12 cellular contexts compared by ENCODE assay signal in genomic region chr5:91183743-91184142, GRCh38.
DNase-seq lines count a peak whose midpoint lies in the region; ATAC-seq and TF ChIP-seq lines count a peak whose summit lies in the region.
"Had no signal": no experiment of that assay in that cellular context is flagged by ENCODE, and none has a peak within 500 bp of the region (broad histone marks: within the 10 kb centered on the region; RNA-seq: fewer than 3 reads in every experiment).

No MANE protein-coding gene starts in this region.

- peak overlapping the region; percentile 10 for H3K27ac ChIP-seq in A673 (ENCODE audit: low read depth, low read length, poor library complexity, severe bottlenecking)
- H3K27ac ChIP-seq in HCT116 (ENCODE audit: low read depth, low read length), result no peak overlapping the region
- H3K27ac ChIP-seq in colonic mucosa, result peak overlapping the region; percentile 58
- no peak overlapping the region for H3K27ac ChIP-seq in mesenchymal stem cell (ENCODE audit: low read length, poor library complexity, severe bottlenecking)
- H3K27ac ChIP-seq: cardiac muscle cell had no signal

- no peaks in the 10 kb centered on the region for H4K20me1 ChIP-seq in HCT116 (ENCODE audit: insufficient read depth)

- ATAC-seq in HCT116, result no peak
- ATAC-seq in HG02759 (IDR thresholded peaks at IDR 0.05; ENCODE audit: unreplicated experiment), result no peak

- H2AFZ ChIP-seq in HCT116 (ENCODE audit: low read depth, low read length, poor library complexity, severe bottlenecking) (peak overlapping the region; percentile 15), mesenchymal stem cell (ENCODE audit: low read depth, low read length) (no peak overlapping the region)

- no peaks in the 10 kb centered on the region for H3K36me3 Mint-ChIP-seq in HFFc6 (ENCODE audit: low read depth)

- no peak overlapping the region for H3K14ac ChIP-seq in mesenchymal stem cell (ENCODE audit: low read length in 2 of 2)

- no peaks in the 10 kb centered on the region for H3K79me1 ChIP-seq in mesenchymal stem cell (replicated peaks; ENCODE audit: low read length, poor library complexity, severe bottlenecking)

- WGBS in mesenchymal stem cell, result 67% methylated on average over 3 of the region's 4 CpGs

- H2BK120ac ChIP-seq in mesenchymal stem cell (ENCODE audit: low read depth, low read length), result no peak overlapping the region

- peak overlapping the region; percentile 54 for H4K8ac ChIP-seq in mesenchymal stem cell (ENCODE audit: low read length)

- no peak overlapping the region for H2BK5ac ChIP-seq in mesenchymal stem cell (ENCODE audit: low read depth, low read length, poor library complexity, severe bottlenecking)

- H3K27ac Mint-ChIP-seq in HFFc6, result no peak overlapping the region

- no peaks in the 10 kb centered on the region for H3K79me2 ChIP-seq in HCT116 (ENCODE audit: insufficient read depth, low read length)

- CTCF ChIA-PET in A673 (lab: Charles Lee), result no interaction called here
- CTCF ChIA-PET in HCT116 (lab: Charles Lee), result no interaction called here

- H3K4me3 ChIP-seq in A673 (ENCODE audit: low read depth, low read length, poor library complexity, severe bottlenecking) (no peak overlapping the region), HCT116 (replicated peaks in 1 of 2; ENCODE audit: low read depth in 1 of 2, low read length in 2 of 2) (no peak overlapping the region), colonic mucosa (no peak overlapping the region), mesenchymal stem cell (ENCODE audit: insufficient read depth in 1 of 2, low read depth in 1 of 2, low read length in 2 of 2) (no peak overlapping the region)
- H3K4me3 ChIP-seq: cardiac muscle cell had no signal

- H3K4ac ChIP-seq in mesenchymal stem cell (ENCODE audit: low read depth in 1 of 2, low read length in 2 of 2), result no peak overlapping the region

- no peak overlapping the region for H2BK12ac ChIP-seq in mesenchymal stem cell (ENCODE audit: low read length in 2 of 2)

- no peak overlapping the region; the same call in 1 of the 2 replicates for H3K4me3 Mint-ChIP-seq in HFFc6

- RAD21 ChIA-PET in HCT116 (lab: Charles Lee; ENCODE audit: low non-redundant PET in 1 of 2, low total read pairs in 2 of 2, uncharacterized antibody in 2 of 2, unreplicated experiment in 2 of 2), result no interaction called here

- no peak for TF ChIP-seq CTCF in A673 (conservative IDR thresholded peaks at IDR 0.05; ENCODE audit: low read depth, low read length)
- no peak for TF ChIP-seq CTCF in HCT116 (IDR thresholded peaks at IDR 0.05 in 2 of 3, conservative IDR thresholded peaks at IDR 0.05 in 1 of 3; ENCODE audit: borderline replicate concordance in 1 of 3, insufficient read depth in 1 of 3, low read depth in 2 of 3, low read length in 2 of 3)
- TF ChIP-seq CTCF in colonic mucosa (IDR thresholded peaks at IDR 0.05), result no peak
- TF ChIP-seq CTCF in HFFc6 (IDR thresholded peaks at IDR 0.05), result no peak

- H3K27me3 ChIP-seq in A673 (replicated peaks; ENCODE audit: insufficient read depth, low read depth, low read length, poor library complexity) (no peaks in the 10 kb centered on the region), HCT116 (ENCODE audit: insufficient read depth, low read length) (no peaks in the 10 kb centered on the region), colonic mucosa (no peaks in the 10 kb centered on the region), mesenchymal stem cell (ENCODE audit: control insufficient read depth in 1 of 2, insufficient read depth in 1 of 2, low read length in 2 of 2) (no peaks in the 10 kb centered on the region)
- H3K27me3 ChIP-seq: cardiac muscle cell had no signal

- H3K4me2 ChIP-seq in HCT116 (ENCODE audit: low read length) (no peak overlapping the region), mesenchymal stem cell (ENCODE audit: low read length, poor library complexity, severe bottlenecking) (no peak overlapping the region)

- no peak for TF ChIP-seq POLR2A in HCT116 (IDR thresholded peaks at IDR 0.05; ENCODE audit: borderline replicate concordance, extremely low read depth, insufficient read depth, insufficient read length)

- H3K4me1 Mint-ChIP-seq in HFFc6 (ENCODE audit: low read depth), result peaks cover 30% of the 10 kb centered on the region

- POLR2A ChIA-PET in A673 (lab: Charles Lee; ENCODE audit: low non-redundant PET), result no interaction called here
- POLR2A ChIA-PET in HCT116 (lab: Charles Lee), result no interaction called here

- H3K4me1 ChIP-seq in A673 (ENCODE audit: insufficient read depth, low read length, poor library complexity, severe bottlenecking) (peaks cover 11% of the 10 kb centered on the region), HCT116 (ENCODE audit: control insufficient read depth in 1 of 2, insufficient read depth in 2 of 2, low read length in 2 of 2) (peaks cover 0 to 7% of the 10 kb centered on the region in 2 experiments; a peak in 2 of 4 replicates), colonic mucosa (no peaks in the 10 kb centered on the region), mesenchymal stem cell (ENCODE audit: control insufficient read depth, insufficient read depth, low read depth, low read length) (no peaks in the 10 kb centered on the region)

- DNase-seq in A673 (ENCODE audit: low spot score) (no peak), HCT116 (ENCODE audit: low read depth, low spot score) (no peak), colonic mucosa (peak; percentile 56), mesenchymal stem cell (no peak), HFFc6 (no peak), NCI-H146 treated with DMSO at 0.1 percent for 48 hours (lab: John Stamatoyannopoulos, UW; ENCODE audit: unreplicated experiment) (no peak), NCI-H2029 treated with DMSO at 0.1 percent for 48 hours (lab: John Stamatoyannopoulos, UW) (no peak)
- DNase-seq: DMS79 treated with DMSO at 0.1 percent for 48 hours, hippocampal formation, posterior cingulate gyrus had no signal

- H3K9ac ChIP-seq in HCT116 (ENCODE audit: low read length) (no peak overlapping the region), colonic mucosa (ENCODE audit: low read depth in 2 of 2, low read length in 2 of 2) (no peak overlapping the region), mesenchymal stem cell (ENCODE audit: low read length) (peak overlapping the region; percentile 73)

- TF ChIP-seq RAD21 in HCT116 (IDR thresholded peaks at IDR 0.05; ENCODE audit: low read depth), result no peak

- intact Hi-C loops in A673 (cut with micrococcal nuclease; ENCODE audit: unreplicated experiment), result loop anchor here (10.0 kb wide), 1 partner anchor 201 kb away; the partner anchor contains the start of gene ARRDC3
- intact Hi-C loops in HCT116 (cut with micrococcal nuclease), result no loop called here
- intact Hi-C loops in colonic mucosa (cut with DNase I), result no loop called here

- no peak overlapping the region for H4K91ac ChIP-seq in mesenchymal stem cell (ENCODE audit: low read length)

- H3K18ac ChIP-seq in mesenchymal stem cell (ENCODE audit: low read depth in 1 of 2, low read length in 2 of 2), result no peak overlapping the region

- H3K23ac ChIP-seq in mesenchymal stem cell (ENCODE audit: low read length in 2 of 2), result no peak overlapping the region

- H2AK5ac ChIP-seq in mesenchymal stem cell (ENCODE audit: low read length, severe bottlenecking), result no peak overlapping the region

- no peaks in the 10 kb centered on the region for H3K9me3 Mint-ChIP-seq in HFFc6

- H3K9me3 ChIP-seq in A673 (ENCODE audit: low read depth, low read length, poor library complexity, severe bottlenecking) (no peaks in the 10 kb centered on the region), HCT116 (ENCODE audit: control insufficient read depth in 1 of 2, insufficient read depth in 1 of 2, low read depth in 1 of 2, low read length in 2 of 2) (no peaks in the 10 kb centered on the region), colonic mucosa (no peaks in the 10 kb centered on the region), mesenchymal stem cell (ENCODE audit: control insufficient read depth, low read length) (no peaks in the 10 kb centered on the region)

- BruUV-seq in A673 (replicated peaks; lab: Mats Ljungman, UMichigan) (no TSS peak), HCT116 (replicated peaks; lab: Mats Ljungman, UMichigan) (no TSS peak)

- no peak overlapping the region for H2BK15ac ChIP-seq in mesenchymal stem cell (ENCODE audit: low read depth, poor library complexity, severe bottlenecking)

- H3K36me3 ChIP-seq in A673 (ENCODE audit: insufficient read depth, low read length, poor library complexity, severe bottlenecking) (no peaks in the 10 kb centered on the region), HCT116 (ENCODE audit: control insufficient read depth in 1 of 2, insufficient read depth in 2 of 2, low read length in 2 of 2) (no peaks in the 10 kb centered on the region), colonic mucosa (no peaks in the 10 kb centered on the region), mesenchymal stem cell (ENCODE audit: control insufficient read depth in 1 of 2, insufficient read depth in 2 of 2, low read depth in 1 of 2, low read length in 2 of 2) (no peaks in the 10 kb centered on the region)
- H3K36me3 ChIP-seq: cardiac muscle cell had no signal

- no peaks in the 10 kb centered on the region for H3K27me3 Mint-ChIP-seq in HFFc6 (ENCODE audit: insufficient read depth)

- H3K9me2 ChIP-seq in HCT116 (ENCODE audit: insufficient read depth), result no peaks in the 10 kb centered on the region

TF ChIP-seq in HCT116, 20 proteins besides CTCF, POLR2A, EP300 and RAD21 (continues in another document):
- TF ChIP-seq EZH2phosphoT487 (IDR thresholded peaks at IDR 0.05; ENCODE audit: borderline replicate concordance), result no peak
- no peak for TF ChIP-seq CBX3 (IDR thresholded peaks at IDR 0.05; ENCODE audit: low read depth)
- TF ChIP-seq ZFX (IDR thresholded peaks at IDR 0.05), result no peak
- TF ChIP-seq MAX (IDR thresholded peaks at IDR 0.05), result no peak
- TF ChIP-seq EGR1 (IDR thresholded peaks at IDR 0.05; ENCODE audit: low read depth), result no peak
- no peak for TF ChIP-seq FOSL1 (IDR thresholded peaks at IDR 0.05; ENCODE audit: low read depth)
- TF ChIP-seq YY1 (IDR thresholded peaks at IDR 0.05; ENCODE audit: extremely low read depth, insufficient replicate concordance, low read depth, low read length), result no peak
- no peak for TF ChIP-seq ZNF274 (IDR thresholded peaks at IDR 0.05; ENCODE audit: low read depth, low read length)
- no peak for TF ChIP-seq SIN3A (IDR thresholded peaks at IDR 0.05; ENCODE audit: low read depth)
- TF ChIP-seq TCF7L2 (IDR thresholded peaks at IDR 0.05; ENCODE audit: borderline replicate concordance, extremely low read depth, insufficient read depth, insufficient read length), result no peak
- no peak for TF ChIP-seq CEBPB (IDR thresholded peaks at IDR 0.05; ENCODE audit: low read depth)

Comparison
In these comparisons a context has a peak if more than half of its experiments do, and no peak if none do; other contexts are left out.
1. H3K27ac ChIP-seq: peak in A673 (single experiment) and colonic mucosa (single experiment); none in HCT116 (single experiment) and mesenchymal stem cell (single experiment).